Comparison of ENCODE assay signal across 15 cellular contexts in genomic region chr19:12629215-12629614, GRCh38. TPM values are rescaled to one million over a fixed set of nuclear protein-coding genes. Genes with fewer than 3 reads are reported as not detected.
DNase-seq lines count a peak whose midpoint lies in the region; ATAC-seq and TF ChIP-seq lines count a peak whose summit lies in the region.
"Had no signal": no experiment of that assay in that cellular context is flagged by ENCODE, and none has a peak within 500 bp of the region (broad histone marks: within the 10 kb centered on the region; RNA-seq: fewer than 3 reads in every experiment).

No MANE protein-coding gene starts in this region.

- H3K9me3 ChIP-seq in PC-9 (ENCODE audit: insufficient read depth, low read depth) (peaks cover 81% of the 10 kb centered on the region), hepatocyte (ENCODE audit: low read depth) (peaks cover 36% of the 10 kb centered on the region)

- H3K36me3 ChIP-seq in PC-9 (ENCODE audit: low read depth) (peaks cover 65% of the 10 kb centered on the region), hepatocyte (replicated peaks; ENCODE audit: insufficient read depth, low read depth) (peaks cover 26% of the 10 kb centered on the region)

- peak; percentile 64 to 73 for ATAC-seq in activated naive CD4-positive, alpha-beta T cell treated with anti-CD3 and anti-CD28 coated beads, Interleukin-2, amount 50 U/mL, for 72 hours
- no peak for ATAC-seq in GM21360 (IDR thresholded peaks at IDR 0.05; ENCODE audit: unreplicated experiment)
- ATAC-seq: SK-N-SH treated with all-trans-retinoic acid at 6 μM for 48 hours had no signal

- peaks cover 13 to 18% of the 10 kb centered on the region in 2 donors for H3K9me3 Mint-ChIP-seq in activated naive CD4-positive, alpha-beta T cell treated with anti-CD3 and anti-CD28 coated beads, Interleukin-2, amount 50 U/mL, for 72 hours
- H3K9me3 Mint-ChIP-seq in activated naive CD4-positive, alpha-beta T cell treated with anti-CD3 and anti-CD28 coated beads, Interleukin-2, amount 10 ng/mL, durations not matched to agents 7 days and 5 days = peaks cover 35% of the 10 kb centered on the region

- CTCF ChIA-PET in activated naive CD4-positive, alpha-beta T cell treated with anti-CD3 and anti-CD28 coated beads, Interleukin-2, amount 10 ng/mL, durations not matched to agents 7 days and 5 days (lab: Charles Lee) = no interaction called here
- CTCF ChIA-PET in PC-9 (lab: Charles Lee) = no interaction called here

- no peak overlapping the region for H3K4me2 ChIP-seq in PC-9
- H3K4me2 ChIP-seq in hepatocyte = no peak overlapping the region

- intact Hi-C loops in PC-9 (cut with micrococcal nuclease; ENCODE audit: unreplicated experiment) = no loop called here

- no peaks in the 10 kb centered on the region for H3K9me2 ChIP-seq in PC-9 (ENCODE audit: insufficient read depth)
- H3K9me2 ChIP-seq in hepatocyte (replicated peaks; ENCODE audit: insufficient read depth) = no peaks in the 10 kb centered on the region

- H3K4me1 Mint-ChIP-seq in activated naive CD4-positive, alpha-beta T cell treated with anti-CD3 and anti-CD28 coated beads, Interleukin-2, amount 10 ng/mL, durations not matched to agents 7 days and 5 days = no peaks in the 10 kb centered on the region

- H3K27me3 ChIP-seq in PC-9 (ENCODE audit: insufficient read depth, low read depth) (no peaks in the 10 kb centered on the region), hepatocyte (no peaks in the 10 kb centered on the region)
- H3K27me3 ChIP-seq: BE2C had no signal

- no peak for DNase-seq in activated naive CD4-positive, alpha-beta T cell treated with anti-CD3 and anti-CD28 coated beads, Interleukin-2, amount 50 U/mL, for 72 hours (ENCODE audit: low spot score in 2 of 2)
- DNase-seq in activated naive CD4-positive, alpha-beta T cell treated with anti-CD3 and anti-CD28 coated beads, Interleukin-2, amount 10 ng/mL, durations not matched to agents 7 days and 5 days = no peak
- DNase-seq in PC-9 (peak in 1 of 2 experiments; percentile 17), hepatocyte (ENCODE audit: low spot score) (no peak), NCI-H2171 (lab: John Stamatoyannopoulos, UW) (no peak)
- DNase-seq: 8988T; BE2C; CD4-positive, alpha-beta T cell; NCI-H1105; NCI-H2081; NK-92 treated with Interleukin-12 subunit alpha and Interleukin-12 subunit beta, amount 100 ng/mL, for 24 hours; SIG-M5 had no signal

- H3K4me1 ChIP-seq in PC-9 (replicated peaks; ENCODE audit: insufficient read depth) (no peaks in the 10 kb centered on the region), hepatocyte (ENCODE audit: insufficient read depth) (no peaks in the 10 kb centered on the region)
- H3K4me1 ChIP-seq: BE2C had no signal

- no peak overlapping the region for H3K4me3 Mint-ChIP-seq in activated naive CD4-positive, alpha-beta T cell treated with anti-CD3 and anti-CD28 coated beads, Interleukin-2, amount 10 ng/mL, durations not matched to agents 7 days and 5 days
- H3K4me3 Mint-ChIP-seq: CD4-positive, alpha-beta T cell had no signal

- no peaks in the 10 kb centered on the region for H3K79me2 ChIP-seq in PC-9 (ENCODE audit: low read depth)
- H3K79me2 ChIP-seq in hepatocyte = peaks cover 13% of the 10 kb centered on the region

- H3K27ac ChIP-seq in PC-9 (no peak overlapping the region), hepatocyte (no peak overlapping the region)
- H3K27ac ChIP-seq: RWPE1 had no signal

- BruUV-seq in PC-9 (replicated peaks; lab: Mats Ljungman, UMichigan) = no TSS peak

- POLR2A ChIA-PET in PC-9 (lab: Charles Lee; ENCODE audit: unreplicated experiment) = no interaction called here

- H2AFZ ChIP-seq in PC-9 (no peak overlapping the region), hepatocyte (no peak overlapping the region)

- H3K4me3 ChIP-seq in PC-9 = 0 out of 2 replicates have a peak overlapping the region, but pooled peaks have one; percentile 0
- peak overlapping the region; percentile 7 for H3K4me3 ChIP-seq in hepatocyte

- TF ChIP-seq CTCF in PC-9 (conservative IDR thresholded peaks at IDR 0.05) (no peak), hepatocyte (IDR thresholded peaks at IDR 0.05; ENCODE audit: poor library complexity) (no peak)

- no peak overlapping the region for H3K27ac Mint-ChIP-seq in activated naive CD4-positive, alpha-beta T cell treated with anti-CD3 and anti-CD28 coated beads, Interleukin-2, amount 50 U/mL, for 72 hours
- H3K27ac Mint-ChIP-seq in activated naive CD4-positive, alpha-beta T cell treated with anti-CD3 and anti-CD28 coated beads, Interleukin-2, amount 10 ng/mL, durations not matched to agents 7 days and 5 days = no peak overlapping the region
- H3K27ac Mint-ChIP-seq: CD4-positive, alpha-beta T cell had no signal

- H4K20me1 ChIP-seq in PC-9 (ENCODE audit: insufficient read depth) (no peaks in the 10 kb centered on the region), hepatocyte (ENCODE audit: insufficient read depth, poor library complexity, severe bottlenecking) (no peaks in the 10 kb centered on the region)

- H3F3A ChIP-seq in PC-9 (ENCODE audit: insufficient read depth, low read depth) = peaks cover 63% of the 10 kb centered on the region

- peaks cover 25 to 63% of the 10 kb centered on the region in 2 donors for H3K36me3 Mint-ChIP-seq in activated naive CD4-positive, alpha-beta T cell treated with anti-CD3 and anti-CD28 coated beads, Interleukin-2, amount 50 U/mL, for 72 hours
- H3K36me3 Mint-ChIP-seq in activated naive CD4-positive, alpha-beta T cell treated with anti-CD3 and anti-CD28 coated beads, Interleukin-2, amount 10 ng/mL, durations not matched to agents 7 days and 5 days = peaks cover 82% of the 10 kb centered on the region

- WGBS in hepatocyte (ENCODE audit: low lambda C conversion rate, missing lambda C conversion rate) = 98% methylated on average over 7 of the region's 7 CpGs

- no peaks in the 10 kb centered on the region for H3K27me3 Mint-ChIP-seq in activated naive CD4-positive, alpha-beta T cell treated with anti-CD3 and anti-CD28 coated beads, Interleukin-2, amount 10 ng/mL, durations not matched to agents 7 days and 5 days
- H3K27me3 Mint-ChIP-seq: CD4-positive, alpha-beta T cell had no signal

RNA-seq across cellular contexts. Expression of gene ZNF791, which starts 18.5 kb away (rescaled TPM):
- total RNA-seq in activated naive CD4-positive, alpha-beta T cell treated with anti-CD3 and anti-CD28 coated beads, Interleukin-2, amount 50 U/mL, for 72 hours = 10 to 100 TPM; 14.7 to 16.7 TPM
- total RNA-seq in PC-9 (2021) (22.4 and 27.7 TPM in 2 replicates), hepatocyte (16.1 and 16.2 TPM in 2 replicates)
- 11.5 and 16.6 TPM in 2 replicates for polyA plus RNA-seq in hepatocyte

RNA-seq across cellular contexts. Expression of gene ZNF490, which starts 18.6 kb away (rescaled TPM):
- 1 to 10 TPM; 5.2 to 8.4 TPM for total RNA-seq in activated naive CD4-positive, alpha-beta T cell treated with anti-CD3 and anti-CD28 coated beads, Interleukin-2, amount 50 U/mL, for 72 hours
- total RNA-seq in PC-9 (2021) (7.5 and 8.9 TPM in 2 replicates), hepatocyte (7.8 and 8.1 TPM in 2 replicates)
- 1.8 and 2.3 TPM in 2 replicates for polyA plus RNA-seq in hepatocyte

RNA-seq across cellular contexts. Expression of gene MAN2B1, which starts 37.3 kb away (rescaled TPM):
- 100 to 1,000 TPM; 136 to 174 TPM for total RNA-seq in activated naive CD4-positive, alpha-beta T cell treated with anti-CD3 and anti-CD28 coated beads, Interleukin-2, amount 50 U/mL, for 72 hours
- 41.5 and 48.2 TPM in 2 replicates for total RNA-seq in PC-9 (2021)
- total RNA-seq in hepatocyte = 67.2 and 68.8 TPM in 2 replicates
- polyA plus RNA-seq in hepatocyte = 77.1 and 81.9 TPM in 2 replicates

RNA-seq across cellular contexts. Expression of gene WDR83, which starts 37.4 kb away (rescaled TPM):
- 10 to 100 TPM; 14.9 to 21.8 TPM for total RNA-seq in activated naive CD4-positive, alpha-beta T cell treated with anti-CD3 and anti-CD28 coated beads, Interleukin-2, amount 50 U/mL, for 72 hours
- total RNA-seq in PC-9 (2021) = 12.9 and 21.2 TPM in 2 replicates
- 9.1 and 12.2 TPM in 2 replicates for total RNA-seq in hepatocyte
- polyA plus RNA-seq in hepatocyte = 19.5 and 21.5 TPM in 2 replicates

RNA-seq across cellular contexts. Expression of gene DHPS, which starts 52.5 kb away (rescaled TPM):
- 100 to 1,000 TPM; 148 to 193 TPM for total RNA-seq in activated naive CD4-positive, alpha-beta T cell treated with anti-CD3 and anti-CD28 coated beads, Interleukin-2, amount 50 U/mL, for 72 hours
- total RNA-seq in PC-9 (2021) (106 and 121 TPM in 2 replicates), hepatocyte (62.6 and 71.7 TPM in 2 replicates)
- 63.1 and 84.7 TPM in 2 replicates for polyA plus RNA-seq in hepatocyte
